Comparison of ENCODE assay signal across 2 cellular contexts in the genomic region with DNA sequence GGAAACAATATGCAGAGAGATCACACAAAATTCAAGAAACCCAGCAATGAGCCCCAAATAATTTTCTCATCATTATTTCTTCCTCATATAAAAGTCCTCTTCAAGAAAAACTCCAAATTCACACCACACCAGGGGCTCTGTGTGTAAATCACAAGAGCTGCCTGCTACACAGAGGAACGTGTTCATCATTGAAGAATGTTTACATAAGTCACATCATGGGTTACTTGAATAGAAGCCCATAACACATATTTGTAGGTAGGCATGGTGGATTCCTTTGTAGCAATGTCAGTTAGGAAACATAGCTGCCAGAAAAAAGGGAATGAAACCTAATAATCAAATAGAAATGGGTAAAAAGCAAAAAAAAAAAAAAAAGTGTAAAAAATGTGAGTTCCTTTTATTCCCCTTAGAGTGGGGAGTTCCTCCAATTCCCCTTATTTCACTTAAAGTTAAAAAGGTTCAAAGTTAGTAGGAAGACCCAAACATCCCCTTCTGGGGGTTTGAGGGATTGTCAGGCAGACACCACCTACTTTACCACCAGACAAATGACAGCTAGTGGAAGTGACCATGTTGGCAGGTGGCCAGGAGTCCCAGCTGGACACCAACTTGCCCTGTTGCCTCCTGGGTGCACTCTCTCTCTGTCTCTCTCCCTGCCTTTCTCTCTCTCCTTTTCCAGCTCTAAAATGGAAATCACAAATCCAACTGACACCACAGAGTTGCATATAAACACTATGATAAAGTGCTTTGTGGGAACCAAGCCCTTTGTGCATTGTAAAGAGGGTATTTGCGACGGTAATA.
TF ChIP-seq lines count a peak whose summit lies in the region.

No MANE protein-coding gene starts in this region.

TF ChIP-seq in SK-N-SH, 30 proteins besides CTCF, POLR2A, EP300 and RAD21 (continued from another document):
- TF ChIP-seq, protein P1, sequence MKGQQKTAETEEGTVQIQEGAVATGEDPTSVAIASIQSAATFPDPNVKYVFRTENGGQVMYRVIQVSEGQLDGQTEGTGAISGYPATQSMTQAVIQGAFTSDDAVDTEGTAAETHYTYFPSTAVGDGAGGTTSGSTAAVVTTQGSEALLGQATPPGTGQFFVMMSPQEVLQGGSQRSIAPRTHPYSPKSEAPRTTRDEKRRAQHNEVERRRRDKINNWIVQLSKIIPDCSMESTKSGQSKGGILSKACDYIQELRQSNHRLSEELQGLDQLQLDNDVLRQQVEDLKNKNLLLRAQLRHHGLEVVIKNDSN (IDR thresholded peaks at IDR 0.05; ENCODE audit: borderline replicate concordance, low read depth), result no peak
- TF ChIP-seq, protein P2, sequence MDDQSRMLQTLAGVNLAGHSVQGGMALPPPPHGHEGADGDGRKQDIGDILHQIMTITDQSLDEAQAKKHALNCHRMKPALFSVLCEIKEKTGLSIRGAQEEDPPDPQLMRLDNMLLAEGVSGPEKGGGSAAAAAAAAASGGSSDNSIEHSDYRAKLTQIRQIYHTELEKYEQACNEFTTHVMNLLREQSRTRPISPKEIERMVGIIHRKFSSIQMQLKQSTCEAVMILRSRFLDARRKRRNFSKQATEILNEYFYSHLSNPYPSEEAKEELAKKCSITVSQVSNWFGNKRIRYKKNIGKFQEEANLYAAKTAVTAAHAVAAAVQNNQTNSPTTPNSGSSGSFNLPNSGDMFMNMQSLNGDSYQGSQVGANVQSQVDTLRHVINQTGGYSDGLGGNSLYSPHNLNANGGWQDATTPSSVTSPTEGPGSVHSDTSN (IDR thresholded peaks at IDR 0.05), result no peak
- TF ChIP-seq TAF1 (IDR thresholded peaks at IDR 0.05; ENCODE audit: borderline replicate concordance, low read depth, low read length) (no peak), POLR2AphosphoS5 (IDR thresholded peaks at IDR 0.05; ENCODE audit: low read depth, low read length) (no peak), CHD2 (IDR thresholded peaks at IDR 0.05; ENCODE audit: low read length, partially characterized antibody) (no peak)
- TF ChIP-seq, protein P3, sequence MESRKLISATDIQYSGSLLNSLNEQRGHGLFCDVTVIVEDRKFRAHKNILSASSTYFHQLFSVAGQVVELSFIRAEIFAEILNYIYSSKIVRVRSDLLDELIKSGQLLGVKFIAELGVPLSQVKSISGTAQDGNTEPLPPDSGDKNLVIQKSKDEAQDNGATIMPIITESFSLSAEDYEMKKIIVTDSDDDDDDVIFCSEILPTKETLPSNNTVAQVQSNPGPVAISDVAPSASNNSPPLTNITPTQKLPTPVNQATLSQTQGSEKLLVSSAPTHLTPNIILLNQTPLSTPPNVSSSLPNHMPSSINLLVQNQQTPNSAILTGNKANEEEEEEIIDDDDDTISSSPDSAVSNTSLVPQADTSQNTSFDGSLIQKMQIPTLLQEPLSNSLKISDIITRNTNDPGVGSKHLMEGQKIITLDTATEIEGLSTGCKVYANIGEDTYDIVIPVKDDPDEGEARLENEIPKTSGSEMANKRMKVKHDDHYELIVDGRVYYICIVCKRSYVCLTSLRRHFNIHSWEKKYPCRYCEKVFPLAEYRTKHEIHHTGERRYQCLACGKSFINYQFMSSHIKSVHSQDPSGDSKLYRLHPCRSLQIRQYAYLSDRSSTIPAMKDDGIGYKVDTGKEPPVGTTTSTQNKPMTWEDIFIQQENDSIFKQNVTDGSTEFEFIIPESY (IDR thresholded peaks at IDR 0.05; ENCODE audit: borderline replicate concordance, low read depth), result no peak
- TF ChIP-seq, protein P4, sequence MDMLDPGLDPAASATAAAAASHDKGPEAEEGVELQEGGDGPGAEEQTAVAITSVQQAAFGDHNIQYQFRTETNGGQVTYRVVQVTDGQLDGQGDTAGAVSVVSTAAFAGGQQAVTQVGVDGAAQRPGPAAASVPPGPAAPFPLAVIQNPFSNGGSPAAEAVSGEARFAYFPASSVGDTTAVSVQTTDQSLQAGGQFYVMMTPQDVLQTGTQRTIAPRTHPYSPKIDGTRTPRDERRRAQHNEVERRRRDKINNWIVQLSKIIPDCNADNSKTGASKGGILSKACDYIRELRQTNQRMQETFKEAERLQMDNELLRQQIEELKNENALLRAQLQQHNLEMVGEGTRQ (IDR thresholded peaks at IDR 0.05; ENCODE audit: borderline replicate concordance, low read depth, low read length), result no peak
- TF ChIP-seq, protein P5, sequence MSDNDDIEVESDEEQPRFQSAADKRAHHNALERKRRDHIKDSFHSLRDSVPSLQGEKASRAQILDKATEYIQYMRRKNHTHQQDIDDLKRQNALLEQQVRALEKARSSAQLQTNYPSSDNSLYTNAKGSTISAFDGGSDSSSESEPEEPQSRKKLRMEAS (IDR thresholded peaks at IDR 0.05; ENCODE audit: low read depth), result no peak

TF ChIP-seq in SK-N-SH treated with all-trans-retinoic acid at 6 μM for 48 hours, 23 proteins besides CTCF, POLR2A, EP300 and RAD21 (continued from another document):
- TF ChIP-seq, protein P6, sequence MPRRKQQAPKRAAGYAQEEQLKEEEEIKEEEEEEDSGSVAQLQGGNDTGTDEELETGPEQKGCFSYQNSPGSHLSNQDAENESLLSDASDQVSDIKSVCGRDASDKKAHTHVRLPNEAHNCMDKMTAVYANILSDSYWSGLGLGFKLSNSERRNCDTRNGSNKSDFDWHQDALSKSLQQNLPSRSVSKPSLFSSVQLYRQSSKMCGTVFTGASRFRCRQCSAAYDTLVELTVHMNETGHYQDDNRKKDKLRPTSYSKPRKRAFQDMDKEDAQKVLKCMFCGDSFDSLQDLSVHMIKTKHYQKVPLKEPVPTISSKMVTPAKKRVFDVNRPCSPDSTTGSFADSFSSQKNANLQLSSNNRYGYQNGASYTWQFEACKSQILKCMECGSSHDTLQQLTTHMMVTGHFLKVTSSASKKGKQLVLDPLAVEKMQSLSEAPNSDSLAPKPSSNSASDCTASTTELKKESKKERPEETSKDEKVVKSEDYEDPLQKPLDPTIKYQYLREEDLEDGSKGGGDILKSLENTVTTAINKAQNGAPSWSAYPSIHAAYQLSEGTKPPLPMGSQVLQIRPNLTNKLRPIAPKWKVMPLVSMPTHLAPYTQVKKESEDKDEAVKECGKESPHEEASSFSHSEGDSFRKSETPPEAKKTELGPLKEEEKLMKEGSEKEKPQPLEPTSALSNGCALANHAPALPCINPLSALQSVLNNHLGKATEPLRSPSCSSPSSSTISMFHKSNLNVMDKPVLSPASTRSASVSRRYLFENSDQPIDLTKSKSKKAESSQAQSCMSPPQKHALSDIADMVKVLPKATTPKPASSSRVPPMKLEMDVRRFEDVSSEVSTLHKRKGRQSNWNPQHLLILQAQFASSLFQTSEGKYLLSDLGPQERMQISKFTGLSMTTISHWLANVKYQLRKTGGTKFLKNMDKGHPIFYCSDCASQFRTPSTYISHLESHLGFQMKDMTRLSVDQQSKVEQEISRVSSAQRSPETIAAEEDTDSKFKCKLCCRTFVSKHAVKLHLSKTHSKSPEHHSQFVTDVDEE (CRISPR knock-in tag; IDR thresholded peaks at IDR 0.05), result no peak
- TF ChIP-seq ARNTL (CRISPR knock-in tag; IDR thresholded peaks at IDR 0.05; ENCODE audit: borderline replicate concordance, low read depth), result no peak
- TF ChIP-seq ZFP3 (CRISPR knock-in tag; IDR thresholded peaks at IDR 0.05), result no peak
- TF ChIP-seq SNAI2 (CRISPR knock-in tag; IDR thresholded peaks at IDR 0.05), result no peak
- no peak for TF ChIP-seq BACH2 (CRISPR knock-in tag; IDR thresholded peaks at IDR 0.05; ENCODE audit: borderline replicate concordance)
- no peak for TF ChIP-seq ZC3H10 (CRISPR knock-in tag; IDR thresholded peaks at IDR 0.05)
- TF ChIP-seq GLIS3 (CRISPR knock-in tag; IDR thresholded peaks at IDR 0.05), result no peak
- no peak for TF ChIP-seq ZNF8 (CRISPR knock-in tag; IDR thresholded peaks at IDR 0.05)
- no peak for TF ChIP-seq ZNF70 (CRISPR knock-in tag; IDR thresholded peaks at IDR 0.05)
